In genomic region chr10:85447690-85448089, GRCh38 we compare ENCODE assay signal across 27 cellular contexts.
"Had no signal": no experiment of that assay in that cellular context is flagged by ENCODE, and none has a peak within 500 bp of the region (broad histone marks: within the 10 kb centered on the region; RNA-seq: fewer than 3 reads in every experiment).

No MANE protein-coding gene starts in this region.

- H3K36me3 Mint-ChIP-seq: activated CD4-positive, alpha-beta memory T cell treated with anti-CD3 and anti-CD28 coated beads for 36 hours; activated naive CD4-positive, alpha-beta T cell treated with anti-CD3 and anti-CD28 coated beads, Interleukin-2, amount 10 ng/mL, durations not matched to agents 7 days and 5 days; activated naive CD8-positive, alpha-beta T cell treated with anti-CD3 and anti-CD28 coated beads, Interleukin-2, amount 10 ng/mL, durations not matched to agents 7 days and 5 days; brain; mesothelial cell of epicardium; naive B cell had no signal

- H3K9me3 ChIP-seq: ascending aorta, ovary, testis, transverse colon had no signal

- H3K4me1 Mint-ChIP-seq: activated naive CD4-positive, alpha-beta T cell treated with anti-CD3 and anti-CD28 coated beads, Interleukin-2, amount 10 ng/mL, durations not matched to agents 7 days and 5 days; activated naive CD8-positive, alpha-beta T cell treated with anti-CD3 and anti-CD28 coated beads, Interleukin-2, amount 10 ng/mL, durations not matched to agents 7 days and 5 days; naive B cell had no signal

- H3K27ac Mint-ChIP-seq: activated CD4-positive, alpha-beta memory T cell treated with anti-CD3 and anti-CD28 coated beads for 36 hours; activated naive CD4-positive, alpha-beta T cell treated with anti-CD3 and anti-CD28 coated beads, Interleukin-2, amount 10 ng/mL, durations not matched to agents 7 days and 5 days; activated naive CD8-positive, alpha-beta T cell treated with anti-CD3 and anti-CD28 coated beads, Interleukin-2, amount 10 ng/mL, durations not matched to agents 7 days and 5 days; mesothelial cell of epicardium; progenitor cell of endocrine pancreas had no signal

- H3K27me3 ChIP-seq: ascending aorta, ovary, testis, transverse colon had no signal

- H3K4me3 Mint-ChIP-seq: activated CD4-positive, alpha-beta memory T cell treated with anti-CD3 and anti-CD28 coated beads for 36 hours; activated naive CD4-positive, alpha-beta T cell treated with anti-CD3 and anti-CD28 coated beads, Interleukin-2, amount 10 ng/mL, durations not matched to agents 7 days and 5 days; activated naive CD8-positive, alpha-beta T cell treated with anti-CD3 and anti-CD28 coated beads, Interleukin-2, amount 10 ng/mL, durations not matched to agents 7 days and 5 days; brain; mesothelial cell of epicardium; naive B cell had no signal

- H3K4me1 ChIP-seq: ascending aorta, testis, transverse colon had no signal

- ATAC-seq: left colon; sciatic nerve; stimulated activated naive CD8-positive, alpha-beta T cell treated with anti-CD3 and anti-CD28 coated beads, Interleukin-15, Interleukin-2, amounts not matched to agents 100 U/mL and 50 U/mL, for 24 hours had no signal

- DNase-seq: activated CD4-positive, alpha-beta memory T cell treated with anti-CD3 and anti-CD28 coated beads for 36 hours; activated CD4-positive, alpha-beta T cell treated with anti-CD3 and anti-CD28 coated beads for 4 hours; activated CD8-positive, alpha-beta memory T cell treated with anti-CD3 and anti-CD28 coated beads, Interleukin-2, amount 50 U/mL, for 4 hours; activated gamma-delta T cell; activated naive CD4-positive, alpha-beta T cell treated with anti-CD3 and anti-CD28 coated beads, Interleukin-2, amount 10 ng/mL, durations not matched to agents 7 days and 5 days; activated naive CD8-positive, alpha-beta T cell treated with anti-CD3 and anti-CD28 coated beads, Interleukin-2, amount 10 ng/mL, durations not matched to agents 7 days and 5 days; activated T-cell treated with anti-CD3 and anti-CD28 coated beads, Interleukin-2, amount 50 U/mL, for 1 hour; dorsolateral prefrontal cortex; effector memory CD4-positive, alpha-beta T cell; erythroblast; head of caudate nucleus; hippocampal formation; left colon; naive B cell; ovary; stimulated activated CD4-positive, alpha-beta T cell treated with anti-CD3 and anti-CD28 coated beads, Interleukin-12 subunit alpha, Interleukin-12 subunit beta, amount 100 ng/mL, for 4 hours; stimulated activated CD4-positive, alpha-beta T cell treated with anti-CD3 and anti-CD28 coated beads, Interleukin-4, amount 100 ng/mL, for 1 hour; stimulated activated naive CD8-positive, alpha-beta T cell treated with anti-CD3 and anti-CD28 coated beads, Interleukin-15, Interleukin-2, amounts not matched to agents 100 U/mL and 50 U/mL, for 24 hours; testis; transverse colon had no signal

- H3K27me3 Mint-ChIP-seq: activated naive CD8-positive, alpha-beta T cell treated with anti-CD3 and anti-CD28 coated beads, Interleukin-2, amount 10 ng/mL, durations not matched to agents 7 days and 5 days; naive B cell; progenitor cell of endocrine pancreas had no signal

- H3K9me3 Mint-ChIP-seq: activated CD4-positive, alpha-beta memory T cell treated with anti-CD3 and anti-CD28 coated beads for 36 hours; activated naive CD8-positive, alpha-beta T cell treated with anti-CD3 and anti-CD28 coated beads, Interleukin-2, amount 10 ng/mL, durations not matched to agents 7 days and 5 days; brain had no signal

- H3K36me3 ChIP-seq: ascending aorta, ovary, transverse colon had no signal

- H3K4me3 ChIP-seq: ascending aorta, coronary artery, dorsolateral prefrontal cortex, ovary, skin epidermis, testis, transverse colon had no signal

- H3K27ac ChIP-seq: ascending aorta, coronary artery, dorsolateral prefrontal cortex, ovary, skin epidermis, testis, transverse colon had no signal
